8 cellular contexts compared by ENCODE assay signal in the genomic region with DNA sequence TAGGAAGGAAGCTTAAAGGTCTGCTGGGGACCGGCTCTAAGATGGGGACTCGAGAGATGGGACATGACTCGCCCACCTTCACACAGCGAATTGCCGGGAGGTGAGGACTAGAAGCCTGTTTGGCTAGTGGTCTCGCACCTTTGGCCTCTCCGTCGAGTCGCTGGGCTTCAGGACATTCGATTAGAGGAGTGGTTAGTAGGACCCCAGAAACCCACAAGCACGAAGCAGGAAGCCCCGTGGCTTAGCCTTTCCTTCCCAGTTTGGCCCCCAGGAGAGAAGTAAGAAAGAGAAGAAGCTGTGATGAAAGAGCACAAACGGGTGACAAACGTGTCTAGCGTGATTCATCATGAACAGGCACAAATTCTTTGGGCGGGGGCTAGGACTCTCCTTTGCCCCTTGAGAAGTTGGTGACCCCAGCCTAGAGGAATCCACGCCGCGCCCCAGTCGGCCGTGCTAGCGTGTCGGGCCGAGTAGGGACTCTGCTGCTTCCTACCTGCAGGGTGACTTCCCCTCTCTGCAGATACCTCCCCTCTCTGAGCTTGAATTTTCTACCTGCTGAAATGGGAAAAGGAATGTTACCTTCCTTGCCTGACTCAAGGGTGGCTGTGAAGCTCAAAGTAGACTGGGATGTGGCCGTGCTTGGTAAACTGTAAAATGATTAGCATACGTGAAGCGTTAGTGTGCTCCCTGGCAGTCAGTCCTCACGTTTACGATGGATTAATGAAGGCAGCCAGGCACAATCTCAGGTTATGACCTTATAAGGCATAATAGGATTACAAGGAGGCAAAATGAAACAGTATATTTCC. TPM values are rescaled to one million over a fixed set of nuclear protein-coding genes. Genes with fewer than 3 reads are reported as not detected.
DNase-seq lines count a peak whose midpoint lies in the region; ATAC-seq and TF ChIP-seq lines count a peak whose summit lies in the region.

No MANE protein-coding gene starts in this region.

- H3K4me3 Mint-ChIP-seq in progenitor cell of endocrine pancreas (ENCODE audit: low read depth), result peak overlapping the region; percentile 93

- WGBS in heart left ventricle, 4 donors, result 14 to 25% (median 18%) methylated on average over 23 to 29 of the region's 29 CpGs

- no peaks in the 10 kb centered on the region for H3K9me3 ChIP-seq in heart left ventricle

- H3K36me3 ChIP-seq in heart left ventricle, result no peaks in the 10 kb centered on the region

- peak; percentile 44 for DNase-seq in activated naive CD4-positive, alpha-beta T cell treated with Interleukin-2 at 50 U/mL for 16 hours
- no peak for DNase-seq in activated naive CD4-positive, alpha-beta T cell (lab: John Stamatoyannopoulos, UW)
- DNase-seq in NCI-H774 (lab: John Stamatoyannopoulos, UW) (peak; percentile 35), heart left ventricle (peak in 1 of 5 donors; percentile 44), progenitor cell of endocrine pancreas (ENCODE audit: low spot score, unreplicated experiment) (no peak)
- DNase-seq in activated naive CD4-positive, alpha-beta T cell treated with anti-CD3 and anti-CD28 coated beads, Interleukin-2, amount 50 U/mL, for 16 hours, result peak; percentile 37

- H3K36me3 Mint-ChIP-seq in progenitor cell of endocrine pancreas (ENCODE audit: insufficient read depth), result no peaks in the 10 kb centered on the region

- no peak for TF ChIP-seq CTCF in heart left ventricle (IDR thresholded peaks at IDR 0.05)
- TF ChIP-seq CTCF in progenitor cell of endocrine pancreas (IDR thresholded peaks at IDR 0.05; ENCODE audit: unreplicated experiment), result no peak

- H3K4me1 ChIP-seq in heart left ventricle, result peaks cover 0 to 58% (median 40%) of the 10 kb centered on the region in 12 donors

- H3K27ac Mint-ChIP-seq in progenitor cell of endocrine pancreas, result peak overlapping the region; percentile 92

- ATAC-seq in heart left ventricle (no peak), HG03460 (IDR thresholded peaks at IDR 0.05; ENCODE audit: unreplicated experiment) (no peak), GM21381 (IDR thresholded peaks at IDR 0.05; ENCODE audit: unreplicated experiment) (no peak)

- no peak for TF ChIP-seq POLR2A in heart left ventricle (IDR thresholded peaks at IDR 0.05)

- H3K9me3 Mint-ChIP-seq in progenitor cell of endocrine pancreas (ENCODE audit: low read depth), result no peaks in the 10 kb centered on the region

- peak overlapping the region; percentile 64 to 88 (median 76) for H3K4me3 ChIP-seq in heart left ventricle

- H3K4me1 Mint-ChIP-seq in progenitor cell of endocrine pancreas (ENCODE audit: low read depth), result peaks cover 22% of the 10 kb centered on the region

- intact Hi-C loops in heart left ventricle (cut with DNase I), result loop anchor here in 5 of 10 donors (1.0 to 10.0 kb wide), 4 partner anchors 189 to 689 kb away; no protein-coding TSS in a partner anchor

- H3K27me3 Mint-ChIP-seq in progenitor cell of endocrine pancreas, result peaks cover 67% of the 10 kb centered on the region

- H3K27ac ChIP-seq in heart left ventricle, result peak overlapping the region; percentile 63 to 92 (median 87)

- H3K27me3 ChIP-seq in heart left ventricle, result no peaks in the 10 kb centered on the region

RNA-seq across cellular contexts. Expression of a gene that starts 1.1 kb away (rescaled TPM):
- 10 to 100 TPM in 6 of 9 donors, 1 to 10 TPM in 3; 6.9 to 52.4 (median 16.8) TPM for total RNA-seq in heart left ventricle
- polyA plus RNA-seq in heart left ventricle, result 100 to 1,000 TPM in 1 of 2 donors, 10 to 100 TPM in 1; 14.6 to 154 TPM
- total RNA-seq in progenitor cell of endocrine pancreas, result 8.4 and 9.4 TPM in 2 replicates

RNA-seq across cellular contexts. Expression of a gene that starts 9.7 kb away (rescaled TPM):
- 10 to 100 TPM; 15.3 to 33.9 (median 21.5) TPM for total RNA-seq in heart left ventricle
- 10 to 100 TPM; 10.4 to 12.5 TPM for polyA plus RNA-seq in heart left ventricle
- total RNA-seq in progenitor cell of endocrine pancreas, result 43.8 and 44.9 TPM in 2 replicates

Comparison
In these comparisons a context has a peak if more than half of its experiments do, and no peak if none do; other contexts are left out.
1. DNase-seq: peak in activated naive CD4-positive, alpha-beta T cell treated with Interleukin-2 at 50 U/mL for 16 hours (single experiment), NCI-H774 (single experiment) and activated naive CD4-positive, alpha-beta T cell treated with anti-CD3 and anti-CD28 coated beads, Interleukin-2, amount 50 U/mL, for 16 hours (single experiment); none in activated naive CD4-positive, alpha-beta T cell (0 of 4) and progenitor cell of endocrine pancreas (single experiment).